ENCODE assay signal across 1 cellular context in the genomic region with DNA sequence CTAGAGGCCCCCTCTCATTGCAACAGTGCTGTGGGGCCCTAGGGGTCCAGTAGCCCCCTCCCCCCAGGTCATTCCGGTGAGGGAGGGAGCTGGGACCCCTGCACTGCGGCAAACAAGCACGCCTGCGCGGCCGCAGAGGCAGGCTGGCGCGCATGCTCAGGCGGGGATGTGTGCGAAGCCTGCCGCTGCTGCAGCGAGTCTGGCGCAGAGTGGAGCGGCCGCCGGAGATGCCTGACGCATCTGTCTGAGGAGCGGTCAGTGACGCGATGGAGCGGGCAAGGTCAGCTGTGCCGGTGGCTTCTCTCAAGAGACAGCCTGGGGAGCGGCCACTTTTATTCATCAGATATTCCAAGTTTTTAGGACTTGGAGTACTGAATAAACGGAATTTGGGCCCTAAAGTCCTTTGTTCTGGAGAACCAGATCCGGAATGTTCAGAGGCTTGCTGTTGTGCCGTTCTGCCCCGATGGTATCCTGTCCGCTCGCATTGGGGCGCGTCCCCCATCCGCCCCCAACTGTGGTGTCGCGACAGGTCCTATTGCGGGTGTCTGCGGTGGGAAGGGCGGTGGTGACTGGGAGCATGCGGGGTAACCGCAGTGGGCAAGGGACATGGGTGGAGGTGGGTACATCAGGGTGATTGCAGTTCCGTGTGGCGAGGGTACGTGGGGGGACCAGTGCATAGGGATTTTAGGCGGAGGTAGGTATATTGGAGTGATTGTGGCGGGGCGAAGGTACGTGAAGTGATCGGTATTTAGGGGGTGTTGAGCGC.
TF ChIP-seq lines count a peak whose summit lies in the region.

Gene SNRPN (plus strand): TSS at position 205 of the 766 bp plus-strand sequence. CDS start 19,467 bp downstream, outside the sequence.
Gene SNURF (plus strand): TSS at position 205 of the 766 bp plus-strand sequence. CDS start 62 bp downstream, at position 267.

TF ChIP-seq in H1, 55 proteins besides CTCF, POLR2A, EP300 and RAD21:
- TF ChIP-seq SP4 (IDR thresholded peaks at IDR 0.05; ENCODE audit: low read length), result 0 out of 2 replicates have a peak, but pooled peaks have one; percentile 63
- TF ChIP-seq, protein P1, sequence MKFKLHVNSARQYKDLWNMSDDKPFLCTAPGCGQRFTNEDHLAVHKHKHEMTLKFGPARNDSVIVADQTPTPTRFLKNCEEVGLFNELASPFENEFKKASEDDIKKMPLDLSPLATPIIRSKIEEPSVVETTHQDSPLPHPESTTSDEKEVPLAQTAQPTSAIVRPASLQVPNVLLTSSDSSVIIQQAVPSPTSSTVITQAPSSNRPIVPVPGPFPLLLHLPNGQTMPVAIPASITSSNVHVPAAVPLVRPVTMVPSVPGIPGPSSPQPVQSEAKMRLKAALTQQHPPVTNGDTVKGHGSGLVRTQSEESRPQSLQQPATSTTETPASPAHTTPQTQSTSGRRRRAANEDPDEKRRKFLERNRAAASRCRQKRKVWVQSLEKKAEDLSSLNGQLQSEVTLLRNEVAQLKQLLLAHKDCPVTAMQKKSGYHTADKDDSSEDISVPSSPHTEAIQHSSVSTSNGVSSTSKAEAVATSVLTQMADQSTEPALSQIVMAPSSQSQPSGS (IDR thresholded peaks at IDR 0.05; ENCODE audit: low read length), result no peak
- TF ChIP-seq RBBP5 (IDR thresholded peaks at IDR 0.05; ENCODE audit: borderline replicate concordance, low read depth, low read length), result 0 out of 2 replicates have a peak, but pooled peaks have one; percentile 50
- no peak for TF ChIP-seq HDAC2 (IDR thresholded peaks at IDR 0.05; ENCODE audit: borderline replicate concordance in 1 of 2, low read depth in 2 of 2, low read length in 2 of 2)
- peak; percentile 79 for TF ChIP-seq GTF2F1 (IDR thresholded peaks at IDR 0.05; ENCODE audit: borderline replicate concordance, low read depth, low read length)
- TF ChIP-seq RNF2 (IDR thresholded peaks at IDR 0.05; ENCODE audit: borderline replicate concordance, low read depth, low read length, missing control alignments, poor library complexity, severe bottlenecking), result no peak
- TF ChIP-seq TAF1 (IDR thresholded peaks at IDR 0.05; ENCODE audit: low read depth, low read length), result peak; percentile 99
- no peak for TF ChIP-seq TEAD4 (IDR thresholded peaks at IDR 0.05; ENCODE audit: low read depth, low read length)
- no peak for TF ChIP-seq CHD1 (IDR thresholded peaks at IDR 0.05; ENCODE audit: low read depth, low read length)
- no peak for TF ChIP-seq SRF (IDR thresholded peaks at IDR 0.05; ENCODE audit: low read depth, low read length)
- TF ChIP-seq EGR1 (IDR thresholded peaks at IDR 0.05; ENCODE audit: borderline replicate concordance, low read depth, low read length), result peak; percentile 52; the same call in 1 of the 2 replicates
- no peak for TF ChIP-seq BACH1 (IDR thresholded peaks at IDR 0.05; ENCODE audit: low read length)
- no peak for TF ChIP-seq KDM1A (IDR thresholded peaks at IDR 0.05; ENCODE audit: borderline replicate concordance, low read length)
- TF ChIP-seq POU5F1 (IDR thresholded peaks at IDR 0.05; ENCODE audit: low read depth, low read length), result no peak
- no peak for TF ChIP-seq KDM4A (IDR thresholded peaks at IDR 0.05; ENCODE audit: low read depth, low read length, severe bottlenecking)
- TF ChIP-seq, protein P2, sequence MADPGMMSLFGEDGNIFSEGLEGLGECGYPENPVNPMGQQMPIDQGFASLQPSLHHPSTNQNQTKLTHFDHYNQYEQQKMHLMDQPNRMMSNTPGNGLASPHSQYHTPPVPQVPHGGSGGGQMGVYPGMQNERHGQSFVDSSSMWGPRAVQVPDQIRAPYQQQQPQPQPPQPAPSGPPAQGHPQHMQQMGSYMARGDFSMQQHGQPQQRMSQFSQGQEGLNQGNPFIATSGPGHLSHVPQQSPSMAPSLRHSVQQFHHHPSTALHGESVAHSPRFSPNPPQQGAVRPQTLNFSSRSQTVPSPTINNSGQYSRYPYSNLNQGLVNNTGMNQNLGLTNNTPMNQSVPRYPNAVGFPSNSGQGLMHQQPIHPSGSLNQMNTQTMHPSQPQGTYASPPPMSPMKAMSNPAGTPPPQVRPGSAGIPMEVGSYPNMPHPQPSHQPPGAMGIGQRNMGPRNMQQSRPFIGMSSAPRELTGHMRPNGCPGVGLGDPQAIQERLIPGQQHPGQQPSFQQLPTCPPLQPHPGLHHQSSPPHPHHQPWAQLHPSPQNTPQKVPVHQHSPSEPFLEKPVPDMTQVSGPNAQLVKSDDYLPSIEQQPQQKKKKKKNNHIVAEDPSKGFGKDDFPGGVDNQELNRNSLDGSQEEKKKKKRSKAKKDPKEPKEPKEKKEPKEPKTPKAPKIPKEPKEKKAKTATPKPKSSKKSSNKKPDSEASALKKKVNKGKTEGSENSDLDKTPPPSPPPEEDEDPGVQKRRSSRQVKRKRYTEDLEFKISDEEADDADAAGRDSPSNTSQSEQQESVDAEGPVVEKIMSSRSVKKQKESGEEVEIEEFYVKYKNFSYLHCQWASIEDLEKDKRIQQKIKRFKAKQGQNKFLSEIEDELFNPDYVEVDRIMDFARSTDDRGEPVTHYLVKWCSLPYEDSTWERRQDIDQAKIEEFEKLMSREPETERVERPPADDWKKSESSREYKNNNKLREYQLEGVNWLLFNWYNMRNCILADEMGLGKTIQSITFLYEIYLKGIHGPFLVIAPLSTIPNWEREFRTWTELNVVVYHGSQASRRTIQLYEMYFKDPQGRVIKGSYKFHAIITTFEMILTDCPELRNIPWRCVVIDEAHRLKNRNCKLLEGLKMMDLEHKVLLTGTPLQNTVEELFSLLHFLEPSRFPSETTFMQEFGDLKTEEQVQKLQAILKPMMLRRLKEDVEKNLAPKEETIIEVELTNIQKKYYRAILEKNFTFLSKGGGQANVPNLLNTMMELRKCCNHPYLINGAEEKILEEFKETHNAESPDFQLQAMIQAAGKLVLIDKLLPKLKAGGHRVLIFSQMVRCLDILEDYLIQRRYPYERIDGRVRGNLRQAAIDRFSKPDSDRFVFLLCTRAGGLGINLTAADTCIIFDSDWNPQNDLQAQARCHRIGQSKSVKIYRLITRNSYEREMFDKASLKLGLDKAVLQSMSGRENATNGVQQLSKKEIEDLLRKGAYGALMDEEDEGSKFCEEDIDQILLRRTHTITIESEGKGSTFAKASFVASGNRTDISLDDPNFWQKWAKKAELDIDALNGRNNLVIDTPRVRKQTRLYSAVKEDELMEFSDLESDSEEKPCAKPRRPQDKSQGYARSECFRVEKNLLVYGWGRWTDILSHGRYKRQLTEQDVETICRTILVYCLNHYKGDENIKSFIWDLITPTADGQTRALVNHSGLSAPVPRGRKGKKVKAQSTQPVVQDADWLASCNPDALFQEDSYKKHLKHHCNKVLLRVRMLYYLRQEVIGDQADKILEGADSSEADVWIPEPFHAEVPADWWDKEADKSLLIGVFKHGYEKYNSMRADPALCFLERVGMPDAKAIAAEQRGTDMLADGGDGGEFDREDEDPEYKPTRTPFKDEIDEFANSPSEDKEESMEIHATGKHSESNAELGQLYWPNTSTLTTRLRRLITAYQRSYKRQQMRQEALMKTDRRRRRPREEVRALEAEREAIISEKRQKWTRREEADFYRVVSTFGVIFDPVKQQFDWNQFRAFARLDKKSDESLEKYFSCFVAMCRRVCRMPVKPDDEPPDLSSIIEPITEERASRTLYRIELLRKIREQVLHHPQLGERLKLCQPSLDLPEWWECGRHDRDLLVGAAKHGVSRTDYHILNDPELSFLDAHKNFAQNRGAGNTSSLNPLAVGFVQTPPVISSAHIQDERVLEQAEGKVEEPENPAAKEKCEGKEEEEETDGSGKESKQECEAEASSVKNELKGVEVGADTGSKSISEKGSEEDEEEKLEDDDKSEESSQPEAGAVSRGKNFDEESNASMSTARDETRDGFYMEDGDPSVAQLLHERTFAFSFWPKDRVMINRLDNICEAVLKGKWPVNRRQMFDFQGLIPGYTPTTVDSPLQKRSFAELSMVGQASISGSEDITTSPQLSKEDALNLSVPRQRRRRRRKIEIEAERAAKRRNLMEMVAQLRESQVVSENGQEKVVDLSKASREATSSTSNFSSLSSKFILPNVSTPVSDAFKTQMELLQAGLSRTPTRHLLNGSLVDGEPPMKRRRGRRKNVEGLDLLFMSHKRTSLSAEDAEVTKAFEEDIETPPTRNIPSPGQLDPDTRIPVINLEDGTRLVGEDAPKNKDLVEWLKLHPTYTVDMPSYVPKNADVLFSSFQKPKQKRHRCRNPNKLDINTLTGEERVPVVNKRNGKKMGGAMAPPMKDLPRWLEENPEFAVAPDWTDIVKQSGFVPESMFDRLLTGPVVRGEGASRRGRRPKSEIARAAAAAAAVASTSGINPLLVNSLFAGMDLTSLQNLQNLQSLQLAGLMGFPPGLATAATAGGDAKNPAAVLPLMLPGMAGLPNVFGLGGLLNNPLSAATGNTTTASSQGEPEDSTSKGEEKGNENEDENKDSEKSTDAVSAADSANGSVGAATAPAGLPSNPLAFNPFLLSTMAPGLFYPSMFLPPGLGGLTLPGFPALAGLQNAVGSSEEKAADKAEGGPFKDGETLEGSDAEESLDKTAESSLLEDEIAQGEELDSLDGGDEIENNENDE (IDR thresholded peaks at IDR 0.05; ENCODE audit: insufficient replicate concordance, low read length), result no peak
- no peak for TF ChIP-seq CBX5 (IDR thresholded peaks at IDR 0.05; ENCODE audit: low read depth, low read length)
- TF ChIP-seq CHD2 (IDR thresholded peaks at IDR 0.05; ENCODE audit: low read length), result no peak
- no peak for TF ChIP-seq CBX8 (IDR thresholded peaks at IDR 0.05; ENCODE audit: borderline replicate concordance, low read depth, low read length)
- no peak for TF ChIP-seq SIX5 (IDR thresholded peaks at IDR 0.05; ENCODE audit: low read depth, low read length)
- TF ChIP-seq CEBPB (IDR thresholded peaks at IDR 0.05; ENCODE audit: low read depth, low read length), result peak; percentile 13; the same call in 1 of the 2 replicates
- TF ChIP-seq, protein P3, sequence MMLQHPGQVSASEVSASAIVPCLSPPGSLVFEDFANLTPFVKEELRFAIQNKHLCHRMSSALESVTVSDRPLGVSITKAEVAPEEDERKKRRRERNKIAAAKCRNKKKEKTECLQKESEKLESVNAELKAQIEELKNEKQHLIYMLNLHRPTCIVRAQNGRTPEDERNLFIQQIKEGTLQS (IDR thresholded peaks at IDR 0.05; ENCODE audit: insufficient read depth, low read depth, low read length), result no peak
- peak; percentile 57 to 64; a peak in 2 of 4 replicates for TF ChIP-seq SIN3A (conservative IDR thresholded peaks at IDR 0.05 in 1 of 2, IDR thresholded peaks at IDR 0.05 in 1 of 2; ENCODE audit: low read depth in 1 of 2, low read length in 2 of 2)
- no peak for TF ChIP-seq RXRA (IDR thresholded peaks at IDR 0.05; ENCODE audit: insufficient read depth, low read depth, low read length)
- TF ChIP-seq ASH2L (IDR thresholded peaks at IDR 0.05; ENCODE audit: low read length), result no peak
- no peak for TF ChIP-seq JUN (IDR thresholded peaks at IDR 0.05; ENCODE audit: low read depth, low read length)
- TF ChIP-seq TCF12 (IDR thresholded peaks at IDR 0.05; ENCODE audit: low read depth, low read length), result no peak
- TF ChIP-seq POLR2AphosphoS5 (IDR thresholded peaks at IDR 0.05; ENCODE audit: low read depth, low read length), result peak; percentile 98
- TF ChIP-seq, protein P4, sequence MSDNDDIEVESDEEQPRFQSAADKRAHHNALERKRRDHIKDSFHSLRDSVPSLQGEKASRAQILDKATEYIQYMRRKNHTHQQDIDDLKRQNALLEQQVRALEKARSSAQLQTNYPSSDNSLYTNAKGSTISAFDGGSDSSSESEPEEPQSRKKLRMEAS (IDR thresholded peaks at IDR 0.05), result peak; percentile 61; the same call in 1 of the 2 replicates
- no peak for TF ChIP-seq SIRT6 (IDR thresholded peaks at IDR 0.05; ENCODE audit: low read length)
- no peak for TF ChIP-seq BCL11A (IDR thresholded peaks at IDR 0.05; ENCODE audit: low read depth in 2 of 2, low read length in 2 of 2)
- no peak for TF ChIP-seq SP1 (IDR thresholded peaks at IDR 0.05; ENCODE audit: low read depth, low read length)
- TF ChIP-seq CREB1 (IDR thresholded peaks at IDR 0.05), result peak; percentile 51; the same call in 1 of the 2 replicates
- TF ChIP-seq MAFK (IDR thresholded peaks at IDR 0.05; ENCODE audit: low read depth, low read length), result no peak
- TF ChIP-seq TBP (IDR thresholded peaks at IDR 0.05; ENCODE audit: low read depth, low read length), result peak; percentile 95
- peak; percentile 52 for TF ChIP-seq PHF8 (conservative IDR thresholded peaks at IDR 0.05; ENCODE audit: low read depth, low read length)
- TF ChIP-seq, protein P5, sequence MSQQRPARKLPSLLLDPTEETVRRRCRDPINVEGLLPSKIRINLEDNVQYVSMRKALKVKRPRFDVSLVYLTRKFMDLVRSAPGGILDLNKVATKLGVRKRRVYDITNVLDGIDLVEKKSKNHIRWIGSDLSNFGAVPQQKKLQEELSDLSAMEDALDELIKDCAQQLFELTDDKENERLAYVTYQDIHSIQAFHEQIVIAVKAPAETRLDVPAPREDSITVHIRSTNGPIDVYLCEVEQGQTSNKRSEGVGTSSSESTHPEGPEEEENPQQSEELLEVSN (IDR thresholded peaks at IDR 0.05), result no peak
- no peak for TF ChIP-seq KDM5A (IDR thresholded peaks at IDR 0.05; ENCODE audit: low read length)
- peak; percentile 79 for TF ChIP-seq NRF1 (IDR thresholded peaks at IDR 0.05; ENCODE audit: low read depth, low read length)
- no peak for TF ChIP-seq RFX5 (IDR thresholded peaks at IDR 0.05; ENCODE audit: borderline replicate concordance, low read depth, low read length)
- TF ChIP-seq, protein P6, sequence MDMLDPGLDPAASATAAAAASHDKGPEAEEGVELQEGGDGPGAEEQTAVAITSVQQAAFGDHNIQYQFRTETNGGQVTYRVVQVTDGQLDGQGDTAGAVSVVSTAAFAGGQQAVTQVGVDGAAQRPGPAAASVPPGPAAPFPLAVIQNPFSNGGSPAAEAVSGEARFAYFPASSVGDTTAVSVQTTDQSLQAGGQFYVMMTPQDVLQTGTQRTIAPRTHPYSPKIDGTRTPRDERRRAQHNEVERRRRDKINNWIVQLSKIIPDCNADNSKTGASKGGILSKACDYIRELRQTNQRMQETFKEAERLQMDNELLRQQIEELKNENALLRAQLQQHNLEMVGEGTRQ (IDR thresholded peaks at IDR 0.05; ENCODE audit: low read length), result no peak
- no peak for TF ChIP-seq SP2 (IDR thresholded peaks at IDR 0.05; ENCODE audit: low read length)
- TF ChIP-seq SUZ12 (IDR thresholded peaks at IDR 0.05; ENCODE audit: low read length), result no peak
- peak; percentile 19; the same call in 1 of the 2 replicates for TF ChIP-seq YY1 (IDR thresholded peaks at IDR 0.05; ENCODE audit: low read depth, low read length)
- TF ChIP-seq SAP30 (IDR thresholded peaks at IDR 0.05; ENCODE audit: insufficient read depth, insufficient replicate concordance, low read length), result no peak
- TF ChIP-seq FOSL1 (IDR thresholded peaks at IDR 0.05; ENCODE audit: insufficient read depth, low read depth, low read length), result no peak
- TF ChIP-seq ZNF274 (IDR thresholded peaks at IDR 0.05; ENCODE audit: borderline replicate concordance, extremely low read depth, low read length), result no peak
- TF ChIP-seq BRCA1 (IDR thresholded peaks at IDR 0.05; ENCODE audit: low read depth, low read length), result no peak
- peak; percentile 97 for TF ChIP-seq TAF7 (optimal IDR thresholded peaks at IDR 0.05; ENCODE audit: borderline replicate concordance, low read depth, low read length)
- TF ChIP-seq NANOG (IDR thresholded peaks at IDR 0.05; ENCODE audit: insufficient read depth, low read depth, low read length, poor library complexity, severe bottlenecking), result no peak
- no peak for TF ChIP-seq JUND (IDR thresholded peaks at IDR 0.05; ENCODE audit: low read length)
- TF ChIP-seq EZH2 (IDR thresholded peaks at IDR 0.05; ENCODE audit: low read depth, low read length, severe bottlenecking), result no peak
- no peak for TF ChIP-seq CTBP2 (IDR thresholded peaks at IDR 0.05; ENCODE audit: borderline replicate concordance, insufficient read depth, insufficient read length, low read length)
- no peak for TF ChIP-seq HDAC6 (IDR thresholded peaks at IDR 0.05; ENCODE audit: low read depth, low read length)
TF ChIP-seq in H1: peak in this region for 15.
